Comparison of ENCODE assay signal across 1 cellular context in genomic region chr13:33204130-33204927, GRCh38.
A peak's percentile ranks its signal among the peaks of the same experiment; 100 is the strongest.
TF ChIP-seq lines count a peak whose summit lies in the region.

No MANE protein-coding gene starts in this region.

TF ChIP-seq in GM12878, 131 proteins besides CTCF, POLR2A, EP300 and RAD21 (continued from another document and continues in another):
- TF ChIP-seq PRDM15 (CRISPR knock-in tag; IDR thresholded peaks at IDR 0.05) (no peak), KDM1A (IDR thresholded peaks at IDR 0.05; ENCODE audit: borderline replicate concordance) (no peak), SRF (IDR thresholded peaks at IDR 0.05; ENCODE audit: low read depth in 2 of 2, low read length in 2 of 2) (no peak), TBL1XR1 (IDR thresholded peaks at IDR 0.05; ENCODE audit: low read depth, low read length) (no peak), PAX8 (IDR thresholded peaks at IDR 0.05) (no peak), CREB1 (IDR thresholded peaks at IDR 0.05; ENCODE audit: low read depth) (no peak; the same call in 1 of the 2 replicates), FOS (IDR thresholded peaks at IDR 0.05; ENCODE audit: borderline replicate concordance, extremely low read depth, insufficient read length) (no peak), CHD2 (IDR thresholded peaks at IDR 0.05; ENCODE audit: borderline replicate concordance, low read depth, low read length) (no peak), HDAC2 (IDR thresholded peaks at IDR 0.05) (no peak), SUPT20H (IDR thresholded peaks at IDR 0.05; ENCODE audit: borderline replicate concordance, control insufficient read depth, low read depth, low read length) (no peak), DPF2 (IDR thresholded peaks at IDR 0.05) (0 out of 2 replicates have a peak, but pooled peaks have one; percentile 9), HCFC1 (IDR thresholded peaks at IDR 0.05; ENCODE audit: low read length) (no peak), EED (IDR thresholded peaks at IDR 0.05; ENCODE audit: low read depth) (no peak), EGR1 (IDR thresholded peaks at IDR 0.05; ENCODE audit: borderline replicate concordance in 1 of 2, low read depth in 2 of 2, low read length in 2 of 2) (no peak), ATF3 (IDR thresholded peaks at IDR 0.05; ENCODE audit: borderline replicate concordance, extremely low read depth, low read depth, low read length) (no peak), GATAD2B (conservative IDR thresholded peaks at IDR 0.05; ENCODE audit: low read depth) (no peak), ZNF24 (IDR thresholded peaks at IDR 0.05) (no peak), SREBF1 (IDR thresholded peaks at IDR 0.05; ENCODE audit: low read length) (no peak), SUZ12 (IDR thresholded peaks at IDR 0.05; ENCODE audit: unreplicated experiment) (no peak), NR2F1 (conservative IDR thresholded peaks at IDR 0.05) (no peak), BMI1 (IDR thresholded peaks at IDR 0.05; ENCODE audit: borderline replicate concordance) (no peak), REST (IDR thresholded peaks at IDR 0.05; ENCODE audit: low read depth, low read length) (no peak), NR2C1 (IDR thresholded peaks at IDR 0.05) (no peak), WRNIP1 (IDR thresholded peaks at IDR 0.05; ENCODE audit: borderline replicate concordance, low read depth, low read length) (0 out of 2 replicates have a peak, but pooled peaks have one; percentile 78), IKZF1 (conservative IDR thresholded peaks at IDR 0.05) (peak; percentile 50; the same call in 1 of the 2 replicates), SIX5 (IDR thresholded peaks at IDR 0.05; ENCODE audit: low read depth, low read length, severe bottlenecking) (no peak), MEF2A (IDR thresholded peaks at IDR 0.05; ENCODE audit: insufficient read depth, low read depth, low read length) (no peak), RCOR1 (conservative IDR thresholded peaks at IDR 0.05; ENCODE audit: low read depth, low read length) (no peak), HDGF (IDR thresholded peaks at IDR 0.05) (no peak), RUNX3 (IDR thresholded peaks at IDR 0.05; ENCODE audit: low read length) (no peak), MEF2B (IDR thresholded peaks at IDR 0.05; ENCODE audit: partially characterized antibody, poor library complexity, severe bottlenecking) (peak; percentile 85), SPI1 (IDR thresholded peaks at IDR 0.05; ENCODE audit: borderline replicate concordance, insufficient read depth, low read depth, low read length) (no peak), POLR2AphosphoS5 (IDR thresholded peaks at IDR 0.05; ENCODE audit: low read length) (peak; percentile 66), NRF1 (conservative IDR thresholded peaks at IDR 0.05; ENCODE audit: low read depth, low read length) (no peak)
- TF ChIP-seq, protein P1, sequence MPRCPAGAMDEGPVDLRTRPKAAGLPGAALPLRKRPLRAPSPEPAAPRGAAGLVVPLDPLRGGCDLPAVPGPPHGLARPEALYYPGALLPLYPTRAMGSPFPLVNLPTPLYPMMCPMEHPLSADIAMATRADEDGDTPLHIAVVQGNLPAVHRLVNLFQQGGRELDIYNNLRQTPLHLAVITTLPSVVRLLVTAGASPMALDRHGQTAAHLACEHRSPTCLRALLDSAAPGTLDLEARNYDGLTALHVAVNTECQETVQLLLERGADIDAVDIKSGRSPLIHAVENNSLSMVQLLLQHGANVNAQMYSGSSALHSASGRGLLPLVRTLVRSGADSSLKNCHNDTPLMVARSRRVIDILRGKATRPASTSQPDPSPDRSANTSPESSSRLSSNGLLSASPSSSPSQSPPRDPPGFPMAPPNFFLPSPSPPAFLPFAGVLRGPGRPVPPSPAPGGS (IDR thresholded peaks at IDR 0.05; ENCODE audit: borderline replicate concordance, insufficient read depth, low read depth, low read length, poor library complexity, severe bottlenecking) = no peak
- TF ChIP-seq, protein P2, sequence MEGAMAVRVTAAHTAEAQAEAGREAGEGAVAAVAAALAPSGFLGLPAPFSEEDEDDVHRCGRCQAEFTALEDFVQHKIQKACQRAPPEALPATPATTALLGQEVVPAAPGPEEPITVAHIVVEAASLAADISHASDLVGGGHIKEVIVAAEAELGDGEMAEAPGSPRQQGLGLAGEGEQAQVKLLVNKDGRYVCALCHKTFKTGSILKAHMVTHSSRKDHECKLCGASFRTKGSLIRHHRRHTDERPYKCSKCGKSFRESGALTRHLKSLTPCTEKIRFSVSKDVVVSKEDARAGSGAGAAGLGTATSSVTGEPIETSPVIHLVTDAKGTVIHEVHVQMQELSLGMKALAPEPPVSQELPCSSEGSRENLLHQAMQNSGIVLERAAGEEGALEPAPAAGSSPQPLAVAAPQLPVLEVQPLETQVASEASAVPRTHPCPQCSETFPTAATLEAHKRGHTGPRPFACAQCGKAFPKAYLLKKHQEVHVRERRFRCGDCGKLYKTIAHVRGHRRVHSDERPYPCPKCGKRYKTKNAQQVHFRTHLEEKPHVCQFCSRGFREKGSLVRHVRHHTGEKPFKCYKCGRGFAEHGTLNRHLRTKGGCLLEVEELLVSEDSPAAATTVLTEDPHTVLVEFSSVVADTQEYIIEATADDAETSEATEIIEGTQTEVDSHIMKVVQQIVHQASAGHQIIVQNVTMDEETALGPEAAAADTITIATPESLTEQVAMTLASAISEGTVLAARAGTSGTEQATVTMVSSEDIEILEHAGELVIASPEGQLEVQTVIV (IDR thresholded peaks at IDR 0.05; ENCODE audit: borderline replicate concordance, partially characterized antibody) = no peak
- TF ChIP-seq, protein P3, sequence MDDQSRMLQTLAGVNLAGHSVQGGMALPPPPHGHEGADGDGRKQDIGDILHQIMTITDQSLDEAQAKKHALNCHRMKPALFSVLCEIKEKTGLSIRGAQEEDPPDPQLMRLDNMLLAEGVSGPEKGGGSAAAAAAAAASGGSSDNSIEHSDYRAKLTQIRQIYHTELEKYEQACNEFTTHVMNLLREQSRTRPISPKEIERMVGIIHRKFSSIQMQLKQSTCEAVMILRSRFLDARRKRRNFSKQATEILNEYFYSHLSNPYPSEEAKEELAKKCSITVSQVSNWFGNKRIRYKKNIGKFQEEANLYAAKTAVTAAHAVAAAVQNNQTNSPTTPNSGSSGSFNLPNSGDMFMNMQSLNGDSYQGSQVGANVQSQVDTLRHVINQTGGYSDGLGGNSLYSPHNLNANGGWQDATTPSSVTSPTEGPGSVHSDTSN (IDR thresholded peaks at IDR 0.05; ENCODE audit: insufficient replicate concordance, low read depth, low read length) = no peak
- TF ChIP-seq, protein P4, sequence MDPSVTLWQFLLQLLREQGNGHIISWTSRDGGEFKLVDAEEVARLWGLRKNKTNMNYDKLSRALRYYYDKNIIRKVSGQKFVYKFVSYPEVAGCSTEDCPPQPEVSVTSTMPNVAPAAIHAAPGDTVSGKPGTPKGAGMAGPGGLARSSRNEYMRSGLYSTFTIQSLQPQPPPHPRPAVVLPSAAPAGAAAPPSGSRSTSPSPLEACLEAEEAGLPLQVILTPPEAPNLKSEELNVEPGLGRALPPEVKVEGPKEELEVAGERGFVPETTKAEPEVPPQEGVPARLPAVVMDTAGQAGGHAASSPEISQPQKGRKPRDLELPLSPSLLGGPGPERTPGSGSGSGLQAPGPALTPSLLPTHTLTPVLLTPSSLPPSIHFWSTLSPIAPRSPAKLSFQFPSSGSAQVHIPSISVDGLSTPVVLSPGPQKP (IDR thresholded peaks at IDR 0.05; ENCODE audit: low read depth, low read length) = no peak
- TF ChIP-seq, protein P5, sequence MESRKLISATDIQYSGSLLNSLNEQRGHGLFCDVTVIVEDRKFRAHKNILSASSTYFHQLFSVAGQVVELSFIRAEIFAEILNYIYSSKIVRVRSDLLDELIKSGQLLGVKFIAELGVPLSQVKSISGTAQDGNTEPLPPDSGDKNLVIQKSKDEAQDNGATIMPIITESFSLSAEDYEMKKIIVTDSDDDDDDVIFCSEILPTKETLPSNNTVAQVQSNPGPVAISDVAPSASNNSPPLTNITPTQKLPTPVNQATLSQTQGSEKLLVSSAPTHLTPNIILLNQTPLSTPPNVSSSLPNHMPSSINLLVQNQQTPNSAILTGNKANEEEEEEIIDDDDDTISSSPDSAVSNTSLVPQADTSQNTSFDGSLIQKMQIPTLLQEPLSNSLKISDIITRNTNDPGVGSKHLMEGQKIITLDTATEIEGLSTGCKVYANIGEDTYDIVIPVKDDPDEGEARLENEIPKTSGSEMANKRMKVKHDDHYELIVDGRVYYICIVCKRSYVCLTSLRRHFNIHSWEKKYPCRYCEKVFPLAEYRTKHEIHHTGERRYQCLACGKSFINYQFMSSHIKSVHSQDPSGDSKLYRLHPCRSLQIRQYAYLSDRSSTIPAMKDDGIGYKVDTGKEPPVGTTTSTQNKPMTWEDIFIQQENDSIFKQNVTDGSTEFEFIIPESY (IDR thresholded peaks at IDR 0.05) = no peak
- TF ChIP-seq, protein P6, sequence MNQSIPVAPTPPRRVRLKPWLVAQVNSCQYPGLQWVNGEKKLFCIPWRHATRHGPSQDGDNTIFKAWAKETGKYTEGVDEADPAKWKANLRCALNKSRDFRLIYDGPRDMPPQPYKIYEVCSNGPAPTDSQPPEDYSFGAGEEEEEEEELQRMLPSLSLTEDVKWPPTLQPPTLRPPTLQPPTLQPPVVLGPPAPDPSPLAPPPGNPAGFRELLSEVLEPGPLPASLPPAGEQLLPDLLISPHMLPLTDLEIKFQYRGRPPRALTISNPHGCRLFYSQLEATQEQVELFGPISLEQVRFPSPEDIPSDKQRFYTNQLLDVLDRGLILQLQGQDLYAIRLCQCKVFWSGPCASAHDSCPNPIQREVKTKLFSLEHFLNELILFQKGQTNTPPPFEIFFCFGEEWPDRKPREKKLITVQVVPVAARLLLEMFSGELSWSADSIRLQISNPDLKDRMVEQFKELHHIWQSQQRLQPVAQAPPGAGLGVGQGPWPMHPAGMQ (IDR thresholded peaks at IDR 0.05; ENCODE audit: borderline replicate concordance) = no peak
- TF ChIP-seq, protein P7, sequence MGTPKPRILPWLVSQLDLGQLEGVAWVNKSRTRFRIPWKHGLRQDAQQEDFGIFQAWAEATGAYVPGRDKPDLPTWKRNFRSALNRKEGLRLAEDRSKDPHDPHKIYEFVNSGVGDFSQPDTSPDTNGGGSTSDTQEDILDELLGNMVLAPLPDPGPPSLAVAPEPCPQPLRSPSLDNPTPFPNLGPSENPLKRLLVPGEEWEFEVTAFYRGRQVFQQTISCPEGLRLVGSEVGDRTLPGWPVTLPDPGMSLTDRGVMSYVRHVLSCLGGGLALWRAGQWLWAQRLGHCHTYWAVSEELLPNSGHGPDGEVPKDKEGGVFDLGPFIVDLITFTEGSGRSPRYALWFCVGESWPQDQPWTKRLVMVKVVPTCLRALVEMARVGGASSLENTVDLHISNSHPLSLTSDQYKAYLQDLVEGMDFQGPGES (IDR thresholded peaks at IDR 0.05) = no peak
